In the genomic region with DNA sequence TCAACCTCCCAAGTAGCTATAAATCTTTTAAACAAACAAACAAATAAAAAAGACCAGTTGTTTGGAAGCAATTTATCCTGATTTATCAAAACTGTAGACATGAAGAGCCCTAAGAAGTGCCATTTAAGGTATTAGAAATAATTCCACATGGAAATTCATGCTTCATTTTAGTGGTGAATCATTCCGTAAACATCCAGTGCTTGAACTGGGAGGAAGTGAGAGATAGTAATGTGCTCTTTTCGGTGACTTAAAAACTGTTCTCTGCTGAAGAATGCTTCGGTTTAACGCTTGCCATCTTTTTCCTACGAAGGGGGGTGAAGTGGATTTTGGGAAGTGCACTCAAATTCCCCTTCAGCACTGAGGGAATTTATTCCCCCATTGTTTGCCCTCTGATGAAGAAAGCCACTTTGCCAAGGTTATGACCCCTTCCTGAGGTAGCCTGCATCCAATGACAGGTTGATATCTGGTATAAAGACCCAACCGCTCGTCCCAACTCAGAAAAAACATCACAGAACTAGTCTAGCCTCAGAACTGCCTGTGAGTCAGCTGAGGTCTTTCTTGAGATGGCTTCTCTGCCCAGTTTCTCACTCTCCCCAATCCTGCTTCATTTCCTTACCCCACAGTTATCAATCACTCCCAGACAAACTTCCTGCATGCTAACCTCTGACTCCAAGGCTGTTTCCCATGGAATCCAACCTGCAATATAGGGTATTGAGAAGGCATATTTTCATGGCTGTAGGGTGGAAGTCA, we compare ENCODE assay signal across 11 cellular contexts.
DNase-seq lines count a peak whose midpoint lies in the region.
"Had no signal": no experiment of that assay in that cellular context is flagged by ENCODE, and none has a peak within 500 bp of the region (broad histone marks: within the 10 kb centered on the region; RNA-seq: fewer than 3 reads in every experiment).

No MANE protein-coding gene starts in this region.

- H3K27ac ChIP-seq in epithelial cell of prostate = peak overlapping the region; percentile 12
- H3K27ac ChIP-seq: tibial nerve had no signal

- DNase-seq in Daoy (ENCODE audit: low read depth) (peak; percentile 28), RKO (ENCODE audit: low spot score) (peak; percentile 15), epithelial cell of prostate (ENCODE audit: low read depth, low spot score) (no peak), renal cortical epithelial cell (ENCODE audit: low read depth) (peak; percentile 16), H4 (ENCODE audit: low spot score) (no peak), NCI-H1436 (lab: John Stamatoyannopoulos, UW) (no peak), ecto neural progenitor cell (ENCODE audit: low spot score) (no peak), germinal center (ENCODE audit: low spot score) (no peak)
- DNase-seq: mammary epithelial cell, NCI-H1694 treated with DMSO at 0.1 percent for 48 hours had no signal

Comparison
In these comparisons a context has a peak if more than half of its experiments do, and no peak if none do; other contexts are left out.
1. DNase-seq: peak in Daoy (single experiment), RKO (single experiment) and renal cortical epithelial cell (single experiment); none in epithelial cell of prostate (single experiment), H4 (single experiment), NCI-H1436 (single experiment), ecto neural progenitor cell (single experiment) and germinal center (single experiment).